In genomic region chr1:43049487-43049886, GRCh38 we compare ENCODE assay signal across 22 cellular contexts.
DNase-seq lines count a peak whose midpoint lies in the region; ATAC-seq and TF ChIP-seq lines count a peak whose summit lies in the region.
"Had no signal": no experiment of that assay in that cellular context is flagged by ENCODE, and none has a peak within 500 bp of the region (broad histone marks: within the 10 kb centered on the region; RNA-seq: fewer than 3 reads in every experiment).

No MANE protein-coding gene starts in this region.

- no peak overlapping the region for H2AFZ ChIP-seq in neural progenitor cell (replicated peaks)

- H3K36me3 ChIP-seq in neural progenitor cell, result no peaks in the 10 kb centered on the region

- ATAC-seq in esophagus mucosa, result peak; percentile 57
- ATAC-seq in GM21528 (IDR thresholded peaks at IDR 0.05; ENCODE audit: low FRiP score, unreplicated experiment), result no peak
- ATAC-seq: T-cell had no signal

- H3K27ac ChIP-seq in neural progenitor cell, result no peak overlapping the region
- H3K27ac ChIP-seq: KMS-11 had no signal

- peak; percentile 28 for DNase-seq in EL
- peak; percentile 25 for DNase-seq in NCI-H226
- no peak for DNase-seq in neural progenitor cell (ENCODE audit: low spot score)
- DNase-seq in activated CD4-positive, alpha-beta T cell treated with anti-CD3 and anti-CD28 coated beads, Interleukin-2, amount 10 ng/mL, durations not matched to agents 7 days and 5 days, result no peak
- DNase-seq in SIG-M5 (lab: John Stamatoyannopoulos, UW), result no peak
- DNase-seq in central memory CD4-positive, alpha-beta T cell, result no peak
- DNase-seq: activated CD4-positive, alpha-beta T cell treated with anti-CD3 and anti-CD28 coated beads, Interleukin-2, amount 50 U/mL, for 48 hours; activated naive CD4-positive, alpha-beta T cell; amygdala; CD4-positive, CD25-positive, alpha-beta regulatory T cell; effector CD4-positive, alpha-beta T cell; hippocampal formation; kidney; NCI-H1092 treated with DMSO at 0.1 percent for 48 hours; NCI-H2081; stimulated activated CD4-positive, alpha-beta T cell treated with anti-CD3 and anti-CD28 coated beads, Interleukin-12 subunit alpha, Interleukin-12 subunit beta, amount 100 ng/mL, for 4 hours; T-cell had no signal

- CTCF ChIA-PET in activated CD4-positive, alpha-beta T cell treated with anti-CD3 and anti-CD28 coated beads, Interleukin-2, amount 10 ng/mL, durations not matched to agents 7 days and 5 days (lab: Charles Lee), result interaction anchor here (0.8 to 1.7 kb wide), 4 partner anchors 12 to 135 kb away, joined by 3 to 4 read pairs (median 3); no protein-coding TSS in a partner anchor

- no peak overlapping the region for H3K4me3 Mint-ChIP-seq in neural progenitor cell
- H3K4me3 Mint-ChIP-seq in activated CD4-positive, alpha-beta T cell treated with anti-CD3 and anti-CD28 coated beads, Interleukin-2, amount 10 ng/mL, durations not matched to agents 7 days and 5 days, result no peak overlapping the region
- H3K4me3 Mint-ChIP-seq: CD4-positive, CD25-positive, alpha-beta regulatory T cell; memory B cell; neural crest cell; T-cell had no signal

- H4K20me1 ChIP-seq in neural progenitor cell (ENCODE audit: low read depth), result no peaks in the 10 kb centered on the region

- peaks cover 38% of the 10 kb centered on the region for H3K4me1 Mint-ChIP-seq in neural progenitor cell
- H3K4me1 Mint-ChIP-seq in activated CD4-positive, alpha-beta T cell treated with anti-CD3 and anti-CD28 coated beads, Interleukin-2, amount 10 ng/mL, durations not matched to agents 7 days and 5 days, result peaks cover 6% of the 10 kb centered on the region
- H3K4me1 Mint-ChIP-seq: memory B cell had no signal

- peaks cover 3% of the 10 kb centered on the region for H3K9me3 Mint-ChIP-seq in neural progenitor cell
- H3K9me3 Mint-ChIP-seq in activated CD4-positive, alpha-beta T cell treated with anti-CD3 and anti-CD28 coated beads, Interleukin-2, amount 10 ng/mL, durations not matched to agents 7 days and 5 days, result no peaks in the 10 kb centered on the region
- H3K9me3 Mint-ChIP-seq: memory B cell, T-cell had no signal

- peaks cover 4% of the 10 kb centered on the region for H3K27me3 Mint-ChIP-seq in neural progenitor cell (ENCODE audit: insufficient read depth, low read depth)
- peaks cover 6% of the 10 kb centered on the region for H3K27me3 Mint-ChIP-seq in activated CD4-positive, alpha-beta T cell treated with anti-CD3 and anti-CD28 coated beads, Interleukin-2, amount 10 ng/mL, durations not matched to agents 7 days and 5 days
- H3K27me3 Mint-ChIP-seq: memory B cell had no signal

- no peaks in the 10 kb centered on the region for H3K27me3 ChIP-seq in neural progenitor cell

- POLR2A ChIA-PET in activated CD4-positive, alpha-beta T cell treated with anti-CD3 and anti-CD28 coated beads, Interleukin-2, amount 10 ng/mL, durations not matched to agents 7 days and 5 days (lab: Charles Lee), result no interaction called here

- no peak overlapping the region for H3K9ac ChIP-seq in neural progenitor cell
- H3K9ac ChIP-seq: KMS-11 had no signal

- H3K36me3 Mint-ChIP-seq in neural progenitor cell, result peaks cover 2% of the 10 kb centered on the region
- no peaks in the 10 kb centered on the region for H3K36me3 Mint-ChIP-seq in activated CD4-positive, alpha-beta T cell treated with anti-CD3 and anti-CD28 coated beads, Interleukin-2, amount 10 ng/mL, durations not matched to agents 7 days and 5 days (ENCODE audit: low read depth)
- H3K36me3 Mint-ChIP-seq: CD4-positive, CD25-positive, alpha-beta regulatory T cell; memory B cell; T-cell had no signal

- peaks cover 19% of the 10 kb centered on the region for H3K4me1 ChIP-seq in neural progenitor cell

- H3K9me3 ChIP-seq in neural progenitor cell (ENCODE audit: low read depth), result no peaks in the 10 kb centered on the region

- H3K4me3 ChIP-seq in neural progenitor cell, result no peak overlapping the region

- H3F3A ChIP-seq in neural progenitor cell (ENCODE audit: low read depth), result no peaks in the 10 kb centered on the region

- H3K27ac Mint-ChIP-seq in neural progenitor cell, result peak overlapping the region; percentile 19
- H3K27ac Mint-ChIP-seq in activated CD4-positive, alpha-beta T cell treated with anti-CD3 and anti-CD28 coated beads, Interleukin-2, amount 10 ng/mL, durations not matched to agents 7 days and 5 days, result no peak overlapping the region
- H3K27ac Mint-ChIP-seq: memory B cell had no signal

- H3K79me2 ChIP-seq in neural progenitor cell (ENCODE audit: low read depth), result no peaks in the 10 kb centered on the region

- no peak for TF ChIP-seq CTCF in neural progenitor cell (IDR thresholded peaks at IDR 0.05)

- H3K4me2 ChIP-seq in neural progenitor cell, result no peak overlapping the region
- H3K4me2 ChIP-seq: KMS-11 had no signal

Comparison
In these comparisons a context has a peak if more than half of its experiments do, and no peak if none do; other contexts are left out.
1. DNase-seq: peak in EL (single experiment) and NCI-H226 (single experiment); none in neural progenitor cell (single experiment), activated CD4-positive, alpha-beta T cell treated with anti-CD3 and anti-CD28 coated beads, Interleukin-2, amount 10 ng/mL, durations not matched to agents 7 days and 5 days (single experiment), SIG-M5 (single experiment) and central memory CD4-positive, alpha-beta T cell (single experiment).